In genomic region chr7:104883718-104884452, GRCh38 we compare ENCODE assay signal across 8 cellular contexts.
DNase-seq lines count a peak whose midpoint lies in the region; ATAC-seq lines count a peak whose summit lies in the region.

No MANE protein-coding gene starts in this region.

- ATAC-seq in GM19023 (IDR thresholded peaks at IDR 0.05; ENCODE audit: unreplicated experiment) (peak; percentile 92), HG03175 (IDR thresholded peaks at IDR 0.05; ENCODE audit: unreplicated experiment) (peak; percentile 81)

- DNase-seq in AML-193 (lab: John Stamatoyannopoulos, UW) (peak; percentile 40 to 65), NCI-H345 (lab: John Stamatoyannopoulos, UW) (peak; percentile 61), cerebellum (ENCODE audit: low spot score) (peak; percentile 43), left kidney (ENCODE audit: low read depth, low spot score) (peak; percentile 92)
- DNase-seq in activated CD4-positive, alpha-beta T cell treated with anti-CD3 and anti-CD28 coated beads for 24 hours (ENCODE audit: low read depth in 2 of 2) = peak; percentile 71 to 77
- peak; percentile 54 for DNase-seq in stimulated activated CD4-positive, alpha-beta T cell treated with anti-CD3 and anti-CD28 coated beads, Interleukin-2, amount 100 ng/mL, for 4 hours (ENCODE audit: low read depth)

Comparison
In these comparisons a context has a peak if more than half of its experiments do, and no peak if none do; other contexts are left out.
1. Peak in every context shown above with its lines: DNase-seq and ATAC-seq.